Comparison of ENCODE assay signal across 1 cellular context in the genomic region with DNA sequence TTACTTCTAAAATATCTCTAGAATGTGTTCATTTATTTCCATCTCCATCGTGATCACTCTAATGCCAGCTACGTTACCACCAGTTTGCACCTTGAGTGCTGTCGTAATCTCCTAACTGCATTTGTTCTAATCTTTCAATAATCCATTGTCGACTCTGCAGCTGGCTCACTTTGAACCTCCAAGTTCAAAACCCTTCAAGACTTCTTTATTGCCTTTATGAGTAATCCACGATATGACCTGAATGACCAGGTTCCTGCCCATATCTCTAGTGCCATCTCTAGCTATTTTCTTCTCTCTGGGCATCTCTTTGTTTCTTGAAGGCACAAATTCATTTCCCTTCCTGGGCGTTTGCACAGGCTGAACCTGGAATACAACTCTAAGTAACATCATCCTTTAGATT.
TF ChIP-seq lines count a peak whose summit lies in the region.

No MANE protein-coding gene starts in this region.

TF ChIP-seq in HCT116, 20 proteins besides CTCF, POLR2A, EP300 and RAD21 (continued from another document):
- no peak for TF ChIP-seq REST (IDR thresholded peaks at IDR 0.05; ENCODE audit: low read depth)
- TF ChIP-seq FOSL1 (IDR thresholded peaks at IDR 0.05; ENCODE audit: low read depth) = peak; percentile 67
- 0 out of 2 replicates have a peak, but pooled peaks have one; percentile 19 for TF ChIP-seq POLR2AphosphoS5 (IDR thresholded peaks at IDR 0.05; ENCODE audit: low read depth, low read length)
- TF ChIP-seq YY1 (IDR thresholded peaks at IDR 0.05; ENCODE audit: extremely low read depth, insufficient replicate concordance, low read depth, low read length) = no peak
- TF ChIP-seq SP1 (IDR thresholded peaks at IDR 0.05; ENCODE audit: low read depth) = peak; percentile 68
- peak; percentile 94 for TF ChIP-seq TCF7L2 (IDR thresholded peaks at IDR 0.05; ENCODE audit: borderline replicate concordance, extremely low read depth, insufficient read depth, insufficient read length)
- peak; percentile 71 for TF ChIP-seq JUND (IDR thresholded peaks at IDR 0.05)
